8 cellular contexts compared by ENCODE assay signal in genomic region chr17:67993153-67993997, GRCh38. TPM values are rescaled to one million over a fixed set of nuclear protein-coding genes. Genes with fewer than 3 reads are reported as not detected.
DNase-seq lines count a peak whose midpoint lies in the region; ATAC-seq and TF ChIP-seq lines count a peak whose summit lies in the region.

No MANE protein-coding gene starts in this region.

- peak overlapping the region; percentile 78 for H3K27ac ChIP-seq in RWPE2 (ENCODE audit: poor library complexity, severe bottlenecking)
- H3K27ac ChIP-seq in foreskin keratinocyte: peak overlapping the region; percentile 75
- peak overlapping the region; percentile 98 for H3K27ac ChIP-seq in substantia nigra (ENCODE audit: low read depth, low read length, poor library complexity, severe bottlenecking)

- no peaks in the 10 kb centered on the region for H3K9me3 ChIP-seq in RWPE2 (ENCODE audit: severe bottlenecking)
- no peaks in the 10 kb centered on the region for H3K9me3 ChIP-seq in neuron (ENCODE audit: low read length)

- TF ChIP-seq CTCF in RWPE2 (IDR thresholded peaks at IDR 0.05; ENCODE audit: poor library complexity, severe bottlenecking) (no peak), foreskin keratinocyte (conservative IDR thresholded peaks at IDR 0.05) (no peak)

- TF ChIP-seq RAD21 in Ishikawa (IDR thresholded peaks at IDR 0.05; ENCODE audit: low read depth): no peak

- peak overlapping the region; percentile 77 for H2AFZ ChIP-seq in neuron (ENCODE audit: low read depth, low read length)

- H3K36me3 ChIP-seq in RWPE2 (ENCODE audit: low read depth) (peaks cover 7% of the 10 kb centered on the region), neuron (ENCODE audit: insufficient read depth, low read length) (no peaks in the 10 kb centered on the region)

- TF ChIP-seq EP300 in Ishikawa (IDR thresholded peaks at IDR 0.05; ENCODE audit: borderline replicate concordance): no peak

- peak overlapping the region; percentile 48 for H3K4me3 ChIP-seq in RWPE2 (ENCODE audit: severe bottlenecking)
- H3K4me3 ChIP-seq in neuron (ENCODE audit: low read length): peak overlapping the region; percentile 78

- DNase-seq in Daoy (ENCODE audit: low read depth) (peak; percentile 94), RWPE2 (ENCODE audit: low spot score) (peak; percentile 82), activated gamma-delta T cell treated with Interleukin-2 at 50 U/mL for 16 hours (peak; percentile 58), foreskin keratinocyte (peak in 1 of 2 donors; percentile 52), substantia nigra (lab: John Stamatoyannopoulos, UW) (peak in 47 of 49 donors; percentile 26 to 96 (median 74))

- no peaks in the 10 kb centered on the region for H3K27me3 ChIP-seq in RWPE2 (ENCODE audit: insufficient read depth, poor library complexity, severe bottlenecking)
- H3K27me3 ChIP-seq in foreskin keratinocyte: peaks cover 4% of the 10 kb centered on the region
- H3K27me3 ChIP-seq in neuron (ENCODE audit: insufficient read depth, low read length): no peaks in the 10 kb centered on the region

- peak; percentile 74 for ATAC-seq in GM21576 (IDR thresholded peaks at IDR 0.05; ENCODE audit: unreplicated experiment)
- ATAC-seq in RWPE2 (ENCODE audit: low read depth): peak; percentile 55
- peak; percentile 70 for ATAC-seq in foreskin keratinocyte

- H3K4me1 ChIP-seq in RWPE2 (ENCODE audit: insufficient read depth, poor library complexity, severe bottlenecking): peaks cover 10% of the 10 kb centered on the region
- no peaks in the 10 kb centered on the region for H3K4me1 ChIP-seq in foreskin keratinocyte
- H3K4me1 ChIP-seq in neuron (ENCODE audit: insufficient read depth, low read length): peaks cover 13% of the 10 kb centered on the region

TF ChIP-seq in Ishikawa, 13 proteins besides CTCF, POLR2A, EP300 and RAD21:
- TF ChIP-seq EGR1 (IDR thresholded peaks at IDR 0.05) (no peak), TAF1 (IDR thresholded peaks at IDR 0.05; ENCODE audit: low read depth) (0 out of 2 replicates have a peak, but pooled peaks have one; percentile 41)

RNA-seq across cellular contexts. Expression of gene C17orf58, which starts 2.9 kb away (rescaled TPM):
- 27.9 and 32.7 TPM in 2 replicates for total RNA-seq in Daoy (2014; rRNA removed; shearing (Covaris generic))
- total RNA-seq in foreskin keratinocyte: 5.8 and 6.2 TPM in 2 replicates
- 4.5 and 4.9 TPM in 2 replicates for polyA plus RNA-seq in foreskin keratinocyte

RNA-seq across cellular contexts. Expression of gene KPNA2, which starts 42.2 kb away (rescaled TPM):
- total RNA-seq in Daoy (2014; rRNA removed; shearing (Covaris generic)): 475 and 524 TPM in 2 replicates
- total RNA-seq in foreskin keratinocyte: 268 and 347 TPM in 2 replicates
- 214 and 297 TPM in 2 replicates for polyA plus RNA-seq in foreskin keratinocyte
